ENCODE assay signal across 20 cellular contexts in genomic region chr12:103208006-103208405, GRCh38.
DNase-seq lines count a peak whose midpoint lies in the region.
"Had no signal": no experiment of that assay in that cellular context is flagged by ENCODE, and none has a peak within 500 bp of the region (broad histone marks: within the 10 kb centered on the region; RNA-seq: fewer than 3 reads in every experiment).

No MANE protein-coding gene starts in this region.

- DNase-seq in NCI-H82 (lab: John Stamatoyannopoulos, UW) = peak; percentile 18
- DNase-seq in NCI-H82 treated with DMSO at 0.1 percent for 48 hours (lab: John Stamatoyannopoulos, UW; ENCODE audit: unreplicated experiment) = no peak
- peak; percentile 51 for DNase-seq in NCI-H345 treated with DMSO at 0.1 percent for 48 hours (lab: John Stamatoyannopoulos, UW; ENCODE audit: unreplicated experiment)
- peak; percentile 73 for DNase-seq in ecto neural progenitor cell (ENCODE audit: low spot score)
- DNase-seq in cerebellar nuclear complex (lab: John Stamatoyannopoulos, UW) = no peak
- no peak for DNase-seq in activated CD8-positive, alpha-beta memory T cell treated with anti-CD3 and anti-CD28 coated beads, Interleukin-2, amount 50 U/mL, for 48 hours
- DNase-seq in putamen (ENCODE audit: low spot score) = no peak
- DNase-seq: AML-193; C1 segment of cervical spinal cord; CD8-positive, alpha-beta T cell; GOT3; HCEC 1CT; KBM-7; MM.1S; NCI-H1048; NCI-H1694 treated with DMSO at 0.1 percent for 48 hours; NCI-H2171; NCI-H446 treated with DMSO at 0.1 percent for 48 hours; NCI-H526 treated with DMSO at 0.1 percent for 48 hours; SJCRH30 had no signal

Comparison
In these comparisons a context has a peak if more than half of its experiments do, and no peak if none do; other contexts are left out.
1. DNase-seq: peak in NCI-H82 (single experiment), NCI-H345 treated with DMSO at 0.1 percent for 48 hours (single experiment) and ecto neural progenitor cell (single experiment); none in NCI-H82 treated with DMSO at 0.1 percent for 48 hours (single experiment), cerebellar nuclear complex (0 of 2), activated CD8-positive, alpha-beta memory T cell treated with anti-CD3 and anti-CD28 coated beads, Interleukin-2, amount 50 U/mL, for 48 hours (single experiment) and putamen (single experiment).